33 cellular contexts compared by ENCODE assay signal in the genomic region with DNA sequence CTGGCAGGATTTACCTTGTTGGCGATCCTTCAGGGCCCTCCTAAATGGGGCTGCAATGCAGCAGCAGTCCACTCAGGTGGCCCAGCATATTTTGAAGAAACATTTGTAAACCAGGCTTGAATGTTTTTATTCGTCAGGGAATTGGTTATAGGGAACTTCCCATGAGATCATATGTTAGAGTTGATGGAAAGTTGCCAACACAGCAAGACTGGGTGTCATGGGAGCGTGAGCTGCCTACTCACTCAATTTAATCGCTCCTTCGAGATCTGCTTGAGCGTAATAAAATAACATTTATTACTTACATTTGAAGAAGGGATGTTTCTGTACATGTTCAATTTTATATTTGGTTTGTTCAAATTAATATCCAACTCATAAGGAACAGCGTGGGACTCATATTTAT. TPM values are rescaled to one million over a fixed set of nuclear protein-coding genes. Genes with fewer than 3 reads are reported as not detected.
DNase-seq lines count a peak whose midpoint lies in the region; ATAC-seq lines count a peak whose summit lies in the region.
"Had no signal": no experiment of that assay in that cellular context is flagged by ENCODE, and none has a peak within 500 bp of the region (broad histone marks: within the 10 kb centered on the region; RNA-seq: fewer than 3 reads in every experiment).

No MANE protein-coding gene starts in this region.

- peaks cover 19% of the 10 kb centered on the region for H3K27me3 Mint-ChIP-seq in activated CD4-positive, alpha-beta T cell treated with anti-CD3 and anti-CD28 coated beads for 36 hours

- no peak overlapping the region for H3K27ac Mint-ChIP-seq in activated CD4-positive, alpha-beta T cell treated with anti-CD3 and anti-CD28 coated beads for 36 hours
- H3K27ac Mint-ChIP-seq: activated CD8-positive, alpha-beta T cell treated with anti-CD3 and anti-CD28 coated beads for 36 hours; activated naive CD4-positive, alpha-beta T cell treated with anti-CD3 and anti-CD28 coated beads for 36 hours; activated T-helper 1 cell treated with anti-CD3 and anti-CD28 coated beads, Interleukin-12 subunit alpha, Interleukin-12 subunit beta, Interleukin-2, Interleukin-4 antibody, amounts not matched to agents 30 ng/mL and 10 ng/mL and 1 ng/mL, durations not matched to agents 14 hours and 24 hours and 36 hours; CD8-positive, alpha-beta memory T cell; mesothelial cell of epicardium; naive thymus-derived CD4-positive, alpha-beta T cell; progenitor cell of endocrine pancreas; stimulated activated naive CD8-positive, alpha-beta T cell treated with anti-CD3 and anti-CD28 coated beads, Interleukin-15, amount 100 ng/mL, for 72 hours had no signal

- CTCF ChIA-PET in activated CD4-positive, alpha-beta T cell treated with anti-CD3 and anti-CD28 coated beads for 36 hours (lab: Charles Lee) = interaction anchor here (0.6 to 1.0 kb wide), 2 partner anchors 54 to 128 kb away, joined by 4 read pairs; no protein-coding TSS in a partner anchor

- DNase-seq in Daoy (ENCODE audit: low read depth) (peak; percentile 73), M059J (ENCODE audit: low read depth) (peak; percentile 48), dermis blood vessel endothelial cell (peak; percentile 6), kidney tubule cell (ENCODE audit: low spot score) (peak; percentile 91), pons (ENCODE audit: low spot score) (no peak), NCI-H1694 treated with DMSO at 0.1 percent for 48 hours (lab: John Stamatoyannopoulos, UW) (no peak)
- no peak for DNase-seq in activated CD4-positive, alpha-beta T cell treated with anti-CD3 and anti-CD28 coated beads for 36 hours
- DNase-seq: activated CD4-positive, alpha-beta T cell treated with anti-CD3 and anti-CD28 coated beads for 1 hour; activated CD8-positive, alpha-beta memory T cell treated with anti-CD3 and anti-CD28 coated beads, Interleukin-2, amount 50 U/mL, for 48 hours; activated CD8-positive, alpha-beta T cell treated with anti-CD3 and anti-CD28 coated beads for 36 hours; activated naive CD4-positive, alpha-beta T cell treated with anti-CD3 and anti-CD28 coated beads for 36 hours; CD8-positive, alpha-beta memory T cell; cerebellar nuclear complex; GF-D8; Kasumi-1; left ventricle myocardium inferior; naive thymus-derived CD4-positive, alpha-beta T cell; NCI-H1694; NCI-H2171 treated with DMSO at 0.1 percent for 48 hours; NCI-H524; SHP77; stimulated activated CD4-positive, alpha-beta T cell treated with anti-CD3 and anti-CD28 coated beads, Interleukin-12 subunit alpha, Interleukin-12 subunit beta, amount 100 ng/mL, for 4 hours; stimulated activated CD4-positive, alpha-beta T cell treated with anti-CD3 and anti-CD28 coated beads, Interleukin-2, amount 100 ng/mL, for 48 hours; stimulated activated naive CD8-positive, alpha-beta T cell treated with anti-CD3 and anti-CD28 coated beads, Interleukin-15, amount 100 ng/mL, for 72 hours; uterus had no signal

- POLR2A ChIA-PET in activated CD4-positive, alpha-beta T cell treated with anti-CD3 and anti-CD28 coated beads for 36 hours (lab: Charles Lee) = no interaction called here

- ATAC-seq in activated CD4-positive, alpha-beta T cell treated with anti-CD3 and anti-CD28 coated beads for 36 hours = no peak
- ATAC-seq: activated CD8-positive, alpha-beta T cell treated with anti-CD3 and anti-CD28 coated beads for 36 hours; naive thymus-derived CD4-positive, alpha-beta T cell; Panc1; sciatic nerve; stimulated activated naive CD8-positive, alpha-beta T cell treated with anti-CD3 and anti-CD28 coated beads, Interleukin-15, amount 100 ng/mL, for 72 hours had no signal

- intact Hi-C loops in activated CD4-positive, alpha-beta T cell treated with anti-CD3 and anti-CD28 coated beads for 36 hours (cut with DNase I, micrococcal nuclease) = no loop called here

- no peaks in the 10 kb centered on the region for H3K4me1 Mint-ChIP-seq in activated CD4-positive, alpha-beta T cell treated with anti-CD3 and anti-CD28 coated beads for 36 hours
- H3K4me1 Mint-ChIP-seq: CD8-positive, alpha-beta memory T cell; mesothelial cell of epicardium; naive thymus-derived CD4-positive, alpha-beta T cell; stimulated activated naive CD8-positive, alpha-beta T cell treated with anti-CD3 and anti-CD28 coated beads, Interleukin-15, amount 100 ng/mL, for 72 hours had no signal

- no peak overlapping the region for H3K4me3 Mint-ChIP-seq in activated CD4-positive, alpha-beta T cell treated with anti-CD3 and anti-CD28 coated beads for 36 hours
- H3K4me3 Mint-ChIP-seq: activated CD8-positive, alpha-beta T cell treated with anti-CD3 and anti-CD28 coated beads for 36 hours; activated naive CD4-positive, alpha-beta T cell treated with anti-CD3 and anti-CD28 coated beads for 36 hours; activated T-helper 1 cell treated with anti-CD3 and anti-CD28 coated beads, Interleukin-12 subunit alpha, Interleukin-12 subunit beta, Interleukin-2, Interleukin-4 antibody, amounts not matched to agents 30 ng/mL and 10 ng/mL and 1 ng/mL, durations not matched to agents 14 hours and 24 hours and 36 hours; CD8-positive, alpha-beta memory T cell; mesothelial cell of epicardium; naive thymus-derived CD4-positive, alpha-beta T cell; stimulated activated naive CD8-positive, alpha-beta T cell treated with anti-CD3 and anti-CD28 coated beads, Interleukin-15, amount 100 ng/mL, for 72 hours had no signal

- no peaks in the 10 kb centered on the region for H3K9me3 Mint-ChIP-seq in activated CD4-positive, alpha-beta T cell treated with anti-CD3 and anti-CD28 coated beads for 36 hours (ENCODE audit: low read depth)
- H3K9me3 Mint-ChIP-seq: activated CD8-positive, alpha-beta T cell treated with anti-CD3 and anti-CD28 coated beads for 36 hours; activated naive CD4-positive, alpha-beta T cell treated with anti-CD3 and anti-CD28 coated beads for 36 hours; activated T-helper 1 cell treated with anti-CD3 and anti-CD28 coated beads, Interleukin-12 subunit alpha, Interleukin-12 subunit beta, Interleukin-2, Interleukin-4 antibody, amounts not matched to agents 30 ng/mL and 10 ng/mL and 1 ng/mL, durations not matched to agents 14 hours and 24 hours and 36 hours; CD8-positive, alpha-beta memory T cell; mesothelial cell of epicardium; stimulated activated naive CD8-positive, alpha-beta T cell treated with anti-CD3 and anti-CD28 coated beads, Interleukin-15, amount 100 ng/mL, for 72 hours had no signal

- H3K36me3 Mint-ChIP-seq in activated CD4-positive, alpha-beta T cell treated with anti-CD3 and anti-CD28 coated beads for 36 hours (ENCODE audit: low read depth) = no peaks in the 10 kb centered on the region
- H3K36me3 Mint-ChIP-seq: CD8-positive, alpha-beta memory T cell; mesothelial cell of epicardium; naive thymus-derived CD4-positive, alpha-beta T cell had no signal

RNA-seq across cellular contexts. Expression of gene OR2AT4, which starts 19.4 kb away (rescaled TPM):
- under 0.01 TPM in 1 of 2 replicates, not detected in the other for total RNA-seq in Daoy (2014; rRNA removed; shearing (Covaris generic))
- total RNA-seq in M059J (2014; rRNA removed; shearing (Covaris generic)) = not detected in 2 replicates
- not detected in 2 replicates for total RNA-seq in dermis blood vessel endothelial cell
- not detected for total RNA-seq in activated CD4-positive, alpha-beta T cell treated with anti-CD3 and anti-CD28 coated beads for 36 hours
- total RNA-seq: activated CD8-positive, alpha-beta T cell treated with anti-CD3 and anti-CD28 coated beads for 36 hours; activated naive CD4-positive, alpha-beta T cell treated with anti-CD3 and anti-CD28 coated beads for 36 hours; activated T-helper 1 cell treated with anti-CD3 and anti-CD28 coated beads, Interleukin-12 subunit alpha, Interleukin-12 subunit beta, Interleukin-2, Interleukin-4 antibody, amounts not matched to agents 30 ng/mL and 10 ng/mL and 1 ng/mL, durations not matched to agents 14 hours and 24 hours and 36 hours; CD8-positive, alpha-beta memory T cell; endothelial cell of umbilical vein; left ventricle myocardium inferior; mesothelial cell of epicardium; naive thymus-derived CD4-positive, alpha-beta T cell; progenitor cell of endocrine pancreas; T-helper 2 cell treated with Interferon-gamma antibody and Interleukin-4, amounts not matched to agents 100 ng/mL and 5 ng/mL, for 36 hours; thoracic aorta; uterus had no signal

Comparison
In these comparisons a context has a peak if more than half of its experiments do, and no peak if none do; other contexts are left out.
1. DNase-seq: peak in Daoy (single experiment), M059J (single experiment), dermis blood vessel endothelial cell (single experiment) and kidney tubule cell (single experiment); none in pons (single experiment), activated CD4-positive, alpha-beta T cell treated with anti-CD3 and anti-CD28 coated beads for 36 hours (single experiment) and NCI-H1694 treated with DMSO at 0.1 percent for 48 hours (single experiment).